14 cellular contexts compared by ENCODE assay signal in genomic region chr10:58637372-58637771, GRCh38.
A peak's percentile ranks its signal among the peaks of the same experiment; 100 is the strongest.
DNase-seq lines count a peak whose midpoint lies in the region; ATAC-seq, FAIRE-seq and TF ChIP-seq lines count a peak whose summit lies in the region.
"Had no signal": no experiment of that assay in that cellular context is flagged by ENCODE, and none has a peak within 500 bp of the region (broad histone marks: within the 10 kb centered on the region; RNA-seq: fewer than 3 reads in every experiment).

No MANE protein-coding gene starts in this region.

- CTCF ChIA-PET in A549 (lab: Yijun Ruan, JAX), result interaction anchor here (1.0 to 1.4 kb wide), 4 partner anchors 11 to 223 kb away, joined by 3 to 4 read pairs (median 4); no protein-coding TSS in a partner anchor
- CTCF ChIA-PET in HepG2 (lab: Yijun Ruan, JAX; ENCODE audit: low intra/inter-chr PET ratio, low total read pairs), result no interaction called here

- H3K4me1 ChIP-seq in A549 (peaks cover 70% of the 10 kb centered on the region), HepG2 (ENCODE audit: insufficient read depth, low read length) (peaks cover 33% of the 10 kb centered on the region)

- TF ChIP-seq POLR2A in A549 (IDR thresholded peaks at IDR 0.05; ENCODE audit: low read length), result no peak
- TF ChIP-seq POLR2A in HepG2 (IDR thresholded peaks at IDR 0.05; ENCODE audit: insufficient read depth in 1 of 2, low read depth in 2 of 2, low read length in 2 of 2), result no peak

- H3K9me3 Mint-ChIP-seq in chondrocyte (ENCODE audit: low read depth), result no peaks in the 10 kb centered on the region

- no peaks in the 10 kb centered on the region for H4K20me1 ChIP-seq in HepG2 (ENCODE audit: insufficient read depth, low read length)

- H3K4me2 ChIP-seq in A549, result peak overlapping the region; percentile 78
- H3K4me2 ChIP-seq in HepG2 (ENCODE audit: low read depth, low read length), result peak overlapping the region; percentile 49

- 6% methylated on average over 5 of the region's 5 CpGs for WGBS in A549 (ENCODE audit: missing lambda C conversion rate)
- WGBS in HepG2 (ENCODE audit: low lambda C conversion rate), result 3% methylated on average over 5 of the region's 5 CpGs

- intact Hi-C loops in HepG2 (cut with micrococcal nuclease; ENCODE audit: unreplicated experiment), result loop anchor here (1.0 kb wide), 1 partner anchor 25 kb away; no protein-coding TSS in a partner anchor

- H2AFZ ChIP-seq in HepG2 (ENCODE audit: low read length), result no peak overlapping the region

- H3K27ac ChIP-seq in A549 (peak overlapping the region; percentile 83 to 91), HepG2 (ENCODE audit: extremely low read length, insufficient read depth, low read length) (no peak overlapping the region), substantia nigra (ENCODE audit: low read depth, low read length, poor library complexity, severe bottlenecking) (no peak overlapping the region), WERI-Rb-1 (no peak overlapping the region)

- no peaks in the 10 kb centered on the region for H3K36me3 ChIP-seq in HepG2 (replicated peaks in 1 of 2; ENCODE audit: control insufficient read depth in 1 of 2, insufficient read depth in 2 of 2, low read length in 2 of 2)
- H3K36me3 ChIP-seq in WERI-Rb-1, result no peaks in the 10 kb centered on the region
- H3K36me3 ChIP-seq in H7 (replicated peaks; ENCODE audit: control insufficient read depth, insufficient read depth, low read length), result no peaks in the 10 kb centered on the region

- in situ Hi-C loops in HepG2 (cut with HindIII; ENCODE audit: extremely low pct_ligation_motif_present, low pct_unique_long_range_greater_than_20kb), result loop anchor here (5.0 kb wide), 1 partner anchor 105 kb away; no protein-coding TSS in a partner anchor

- no peaks in the 10 kb centered on the region for H3K79me2 ChIP-seq in HepG2 (ENCODE audit: insufficient read depth, low read length)

- H3K27me3 ChIP-seq in HepG2 (ENCODE audit: control insufficient read depth in 1 of 2, insufficient read depth in 2 of 2, low read length in 2 of 2) (no peaks in the 10 kb centered on the region), WERI-Rb-1 (ENCODE audit: insufficient read depth, low read depth, severe bottlenecking) (no peaks in the 10 kb centered on the region), H7 (ENCODE audit: control insufficient read depth, insufficient read depth, low read length) (no peaks in the 10 kb centered on the region)

- H3K27ac Mint-ChIP-seq in chondrocyte (ENCODE audit: unreplicated experiment), result peak overlapping the region; percentile 82
- H3K27ac Mint-ChIP-seq: activated naive CD8-positive, alpha-beta T cell; natural killer cell had no signal

- H3K4me1 Mint-ChIP-seq in chondrocyte (ENCODE audit: low read depth), result peaks cover 55% of the 10 kb centered on the region
- H3K4me1 Mint-ChIP-seq: natural killer cell had no signal

- ATAC-seq in A549 (peak; percentile 59 to 70), HepG2 (peak; percentile 85)
- ATAC-seq: natural killer cell, SK-N-SH treated with all-trans-retinoic acid at 6 μM for 48 hours had no signal

- FAIRE-seq in A549 (lab: Jason Lieb, UNC), result peak; percentile 51
- peak; percentile 92 for FAIRE-seq in HepG2 (lab: Jason Lieb, UNC)
- FAIRE-seq: keratinocyte had no signal

- H3K36me3 Mint-ChIP-seq in chondrocyte (ENCODE audit: low read depth), result peaks cover 4% of the 10 kb centered on the region
- H3K36me3 Mint-ChIP-seq: activated naive CD8-positive, alpha-beta T cell; natural killer cell had no signal

- H3K9me3 ChIP-seq in A549 (no peaks in the 10 kb centered on the region), HepG2 (ENCODE audit: low read length) (no peaks in the 10 kb centered on the region), WERI-Rb-1 (ENCODE audit: severe bottlenecking) (no peaks in the 10 kb centered on the region)

- TF ChIP-seq RAD21 in A549 (conservative IDR thresholded peaks at IDR 0.05 in 1 of 2, IDR thresholded peaks at IDR 0.05 in 1 of 2) (peak in 1 of 2 experiments; percentile 18; a peak in 1 of 5 replicates), HepG2 (CRISPR knock-in tag; IDR thresholded peaks at IDR 0.05) (no peak)

- DNase-seq in A549 (ENCODE audit: low read depth in 1 of 2, low spot score in 1 of 2) (peak; percentile 29 to 71), HuH-7 (ENCODE audit: low spot score) (peak; percentile 12), chondrocyte (ENCODE audit: low spot score) (no peak), HepG2 (ENCODE audit: low spot score) (peak; percentile 93), NCI-H1694 (lab: John Stamatoyannopoulos, UW) (no peak), substantia nigra (lab: John Stamatoyannopoulos, UW) (no peak), WERI-Rb-1 (no peak), H7 (no peak)
- DNase-seq: KBM-7, natural killer cell, NCI-H2029 had no signal

- H3K4me3 ChIP-seq in A549, result peak overlapping the region; percentile 1; the same call in 1 of the 3 replicates
- H3K4me3 ChIP-seq in HepG2 (replicated peaks in 1 of 3; ENCODE audit: insufficient read depth in 1 of 3, low read depth in 2 of 3, low read length in 3 of 3), result peak overlapping the region in 1 of 3 experiments; percentile 9; a peak in 2 of 6 replicates
- no peak overlapping the region for H3K4me3 ChIP-seq in WERI-Rb-1 (ENCODE audit: low read depth, low read length)
- no peak overlapping the region for H3K4me3 ChIP-seq in H7 (ENCODE audit: insufficient read depth, low read depth, low read length)

- BruUV-seq in HepG2 (replicated peaks; lab: Mats Ljungman, UMichigan), result no TSS peak

- peak overlapping the region; percentile 26 for H3K4me3 Mint-ChIP-seq in chondrocyte (ENCODE audit: unreplicated experiment)
- H3K4me3 Mint-ChIP-seq: activated naive CD8-positive, alpha-beta T cell; natural killer cell had no signal

- H3K27me3 Mint-ChIP-seq in chondrocyte (ENCODE audit: low read depth), result no peaks in the 10 kb centered on the region

- TF ChIP-seq CTCF in A549 (IDR thresholded peaks at IDR 0.05) (no peak), chondrocyte (IDR thresholded peaks at IDR 0.05) (no peak), HepG2 (CRISPR knock-in tag; IDR thresholded peaks at IDR 0.05) (no peak), WERI-Rb-1 (IDR thresholded peaks at IDR 0.05; ENCODE audit: low read depth, low read length) (no peak)

- POLR2A ChIA-PET in A549 (lab: Yijun Ruan, JAX), result interaction anchor here (1.2 to 4.8 kb wide), 2 partner anchors 12 to 123 kb away, joined by 4 to 34 read pairs; partner anchors contain the start of gene BICC1
- POLR2A ChIA-PET in HepG2 (lab: Yijun Ruan, JAX), result no interaction called here

- H3K9ac ChIP-seq in HepG2 (ENCODE audit: insufficient read depth, low read depth, low read length), result no peak overlapping the region

- TF ChIP-seq EP300 in A549 (IDR thresholded peaks at IDR 0.05) (peak in 1 of 2 experiments; percentile 76; a peak in 2 of 5 replicates), HepG2 (IDR thresholded peaks at IDR 0.05; ENCODE audit: low read depth in 2 of 2, low read length in 2 of 2) (no peak), HepG2 (CRISPR knock-in tag; IDR thresholded peaks at IDR 0.05; ENCODE audit: borderline replicate concordance) (no peak)

TF ChIP-seq in A549, 52 proteins besides CTCF, POLR2A, EP300 and RAD21 (continues in another document):
- peak; percentile 49; the same call in 1 of the 2 replicates for TF ChIP-seq GATA3 (IDR thresholded peaks at IDR 0.05; ENCODE audit: borderline replicate concordance)
- TF ChIP-seq RCOR1 (IDR thresholded peaks at IDR 0.05; ENCODE audit: low read depth, low read length), result no peak
- no peak for TF ChIP-seq KDM1A (IDR thresholded peaks at IDR 0.05; ENCODE audit: low read depth)
- TF ChIP-seq TFCP2L1 (CRISPR knock-in tag; IDR thresholded peaks at IDR 0.05), result no peak
- TF ChIP-seq HOXB13 (CRISPR knock-in tag; IDR thresholded peaks at IDR 0.05; ENCODE audit: low read depth), result no peak
- TF ChIP-seq JUNB (IDR thresholded peaks at IDR 0.05), result peak; percentile 22; the same call in 1 of the 2 replicates

TF ChIP-seq in HepG2, 621 proteins besides CTCF, POLR2A, EP300 and RAD21 (continues in another document):
- TF ChIP-seq SOX13 (IDR thresholded peaks at IDR 0.05) (no peak), SOX13 (CRISPR knock-in tag; conservative IDR thresholded peaks at IDR 0.05 in 1 of 2, IDR thresholded peaks at IDR 0.05 in 1 of 2) (peak in 1 of 2 experiments; percentile 90; a peak in 2 of 4 replicates), ZNF234 (CRISPR knock-in tag; conservative IDR thresholded peaks at IDR 0.05) (no peak), TCF7 (IDR thresholded peaks at IDR 0.05; ENCODE audit: low read depth) (peak; percentile 37; the same call in 1 of the 2 replicates), HNF1A (IDR thresholded peaks at IDR 0.05; ENCODE audit: low read depth) (peak; percentile 66), HNF1A (CRISPR knock-in tag; IDR thresholded peaks at IDR 0.05; ENCODE audit: borderline replicate concordance) (0 out of 2 replicates have a peak, but pooled peaks have one; percentile 24), TEAD3 (CRISPR knock-in tag; optimal IDR thresholded peaks at IDR 0.05; ENCODE audit: borderline replicate concordance) (peak; percentile 22), SOX5 (CRISPR knock-in tag; IDR thresholded peaks at IDR 0.05; ENCODE audit: borderline replicate concordance) (peak; percentile 81)

Comparison
In these comparisons a context has a peak if more than half of its experiments do, and no peak if none do; other contexts are left out.
1. DNase-seq: peak in A549 (2 of 2), HuH-7 (single experiment) and HepG2 (single experiment); none in chondrocyte (single experiment), NCI-H1694 (single experiment), substantia nigra (0 of 49), WERI-Rb-1 (single experiment) and H7 (single experiment).
2. H3K27ac ChIP-seq: peak in A549 (2 of 2); none in HepG2 (single experiment), substantia nigra (single experiment) and WERI-Rb-1 (single experiment).
3. Of the 38 proteins assayed by ChIP-seq in both HepG2 and A549: peak only in HepG2: BHLHE40 and MAX; only in A549: JUN, JUNB and SMC3; in both: none; in neither: 30; mixed calls (peak in some experiments, not most) for 3.